ENCODE assay signal across 8 cellular contexts in genomic region chr1:231931846-231932454, GRCh38.
DNase-seq lines count a peak whose midpoint lies in the region; ATAC-seq and TF ChIP-seq lines count a peak whose summit lies in the region.

No MANE protein-coding gene starts in this region.

- CTCF ChIA-PET in WTC11 (lab: Charles Lee): interaction anchor here (0.6 to 1.9 kb wide), 18 partner anchors 8 to 167 kb away, joined by 3 to 12 read pairs (median 4); no protein-coding TSS in a partner anchor

- no peak overlapping the region for H3K27ac ChIP-seq in heart right ventricle
- peak overlapping the region; percentile 34 for H3K27ac ChIP-seq in foreskin keratinocyte

- H3K4me1 ChIP-seq in heart right ventricle: peaks cover 15 to 82% (median 62%) of the 10 kb centered on the region in 9 donors
- peaks cover 20% of the 10 kb centered on the region for H3K4me1 ChIP-seq in foreskin keratinocyte

- no peak overlapping the region for H3K4me3 ChIP-seq in heart right ventricle

- no peak overlapping the region for H3K4me3 Mint-ChIP-seq in WTC11

- intact Hi-C loops in heart right ventricle (cut with DNase I): loop anchor here in 2 of 10 donors (10.0 kb wide), 2 partner anchors 53 to 693 kb away; no protein-coding TSS in a partner anchor
- intact Hi-C loops in Right ventricle myocardium inferior (cut with DNase I): loop anchor here (10.0 kb wide), 1 partner anchor 177 kb away; no protein-coding TSS in a partner anchor

- peak; percentile 11 to 58 (median 38) for TF ChIP-seq CTCF in heart right ventricle (IDR thresholded peaks at IDR 0.05)
- TF ChIP-seq CTCF in WTC11 (IDR thresholded peaks at IDR 0.05): peak; percentile 90
- peak; percentile 62 for TF ChIP-seq CTCF in foreskin keratinocyte (conservative IDR thresholded peaks at IDR 0.05)

- peaks cover 12% of the 10 kb centered on the region for H3K9me3 Mint-ChIP-seq in WTC11

- POLR2A ChIA-PET in WTC11 (lab: Charles Lee): interaction anchor here (0.5 kb wide), 1 partner anchor 33 kb away, joined by 3 read pairs; no protein-coding TSS in a partner anchor

- H3K27ac Mint-ChIP-seq in WTC11: no peak overlapping the region

- peaks cover 0 to 12% (median 5%) of the 10 kb centered on the region in 11 donors for H3K9me3 ChIP-seq in heart right ventricle

- H3K4me1 Mint-ChIP-seq in WTC11: peaks cover 32% of the 10 kb centered on the region

- H3K36me3 ChIP-seq in heart right ventricle: no peaks in the 10 kb centered on the region

- WGBS in heart right ventricle, 2 donors: 83 to 89% methylated on average over 4 of the region's 4 CpGs

- peaks cover 8% of the 10 kb centered on the region; the same call in 1 of the 2 replicates for H3K36me3 Mint-ChIP-seq in WTC11

- DNase-seq in heart right ventricle: no peak
- no peak for DNase-seq in Right ventricle myocardium inferior (ENCODE audit: missing footprints)
- DNase-seq in WTC11 (ENCODE audit: low spot score): peak; percentile 74
- no peak for DNase-seq in foreskin keratinocyte
- peak; percentile 60 for DNase-seq in stimulated activated naive CD8-positive, alpha-beta T cell treated with anti-CD3 and anti-CD28 coated beads, Interleukin-15, Interleukin-2, amounts not matched to agents 100 U/mL and 50 U/mL, for 24 hours
- no peak for DNase-seq in cerebellar cortex (ENCODE audit: low spot score)
- DNase-seq in GOT3 (lab: John Stamatoyannopoulos, UW): no peak
- no peak for DNase-seq in NCI-H2029 treated with DMSO at 0.1 percent for 48 hours (lab: John Stamatoyannopoulos, UW)

- H3K27me3 ChIP-seq in heart right ventricle: no peaks in the 10 kb centered on the region
- H3K27me3 ChIP-seq in foreskin keratinocyte: peaks cover 9% of the 10 kb centered on the region

- ATAC-seq in heart right ventricle (no peak), Right ventricle myocardium inferior (no peak), WTC11 (peak; percentile 60), foreskin keratinocyte (no peak)
- ATAC-seq in stimulated activated naive CD8-positive, alpha-beta T cell treated with anti-CD3 and anti-CD28 coated beads, Interleukin-15, Interleukin-2, amounts not matched to agents 100 U/mL and 50 U/mL, for 24 hours: no peak

- peaks cover 20% of the 10 kb centered on the region for H3K27me3 Mint-ChIP-seq in WTC11 (ENCODE audit: low read depth)

TF ChIP-seq in WTC11, 78 proteins besides CTCF, POLR2A, EP300 and RAD21:
- TF ChIP-seq NFE2L1 (CRISPR knock-in tag; IDR thresholded peaks at IDR 0.05): no peak
- no peak for TF ChIP-seq JAZF1 (CRISPR knock-in tag; IDR thresholded peaks at IDR 0.05)
- no peak for TF ChIP-seq TEAD4 (CRISPR knock-in tag; IDR thresholded peaks at IDR 0.05)
- TF ChIP-seq ZNF425 (CRISPR knock-in tag; conservative IDR thresholded peaks at IDR 0.05): no peak
- TF ChIP-seq NR1H2 (CRISPR knock-in tag; IDR thresholded peaks at IDR 0.05): no peak
- TF ChIP-seq SP1 (CRISPR knock-in tag; conservative IDR thresholded peaks at IDR 0.05): no peak
- TF ChIP-seq ZBTB21 (CRISPR knock-in tag; IDR thresholded peaks at IDR 0.05; ENCODE audit: borderline replicate concordance): no peak
- TF ChIP-seq ZNF263 (CRISPR knock-in tag; IDR thresholded peaks at IDR 0.05; ENCODE audit: low read depth): no peak
- TF ChIP-seq PRRX2 (CRISPR knock-in tag; IDR thresholded peaks at IDR 0.05): no peak
- no peak for TF ChIP-seq ZNF396 (CRISPR knock-in tag; IDR thresholded peaks at IDR 0.05; ENCODE audit: borderline replicate concordance)

Comparison
In these comparisons a context has a peak if more than half of its experiments do, and no peak if none do; other contexts are left out.
1. DNase-seq: peak in WTC11 (single experiment) and stimulated activated naive CD8-positive, alpha-beta T cell treated with anti-CD3 and anti-CD28 coated beads, Interleukin-15, Interleukin-2, amounts not matched to agents 100 U/mL and 50 U/mL, for 24 hours (single experiment); none in heart right ventricle (0 of 2), Right ventricle myocardium inferior (single experiment), foreskin keratinocyte (0 of 2), cerebellar cortex (single experiment), GOT3 (single experiment) and NCI-H2029 treated with DMSO at 0.1 percent for 48 hours (single experiment).
2. CTCF ChIP-seq: peak in every context shown above with its lines; median percentile 90 in WTC11; 62 in foreskin keratinocyte; 38 in heart right ventricle.